8 cellular contexts compared by ENCODE assay signal in genomic region chr9:34379334-34380033, GRCh38. TPM values are rescaled to one million over a fixed set of nuclear protein-coding genes. Genes with fewer than 3 reads are reported as not detected.
A peak's percentile ranks its signal among the peaks of the same experiment; 100 is the strongest.
DNase-seq lines count a peak whose midpoint lies in the region; ATAC-seq and TF ChIP-seq lines count a peak whose summit lies in the region.

No MANE protein-coding gene starts in this region.

- TF ChIP-seq CTCF in GM12865 (IDR thresholded peaks at IDR 0.05; ENCODE audit: insufficient read depth, low read depth, low read length, missing control alignments) (peak; percentile 99), OCI-LY7 (conservative IDR thresholded peaks at IDR 0.05; ENCODE audit: low read length) (peak; percentile 98), esophagus squamous epithelium (IDR thresholded peaks at IDR 0.05) (peak; percentile 87 to 98 (median 98))

- DNase-seq in GM12865 (ENCODE audit: low read depth) (peak; percentile 90), OCI-LY7 (ENCODE audit: low spot score) (peak; percentile 88), esophagus squamous epithelium (lab: John Stamatoyannopoulos, UW) (peak; percentile 66)
- DNase-seq in activated T-cell treated with anti-CD3 and anti-CD28 coated beads, Interleukin-2, amount 50 U/mL, for 1 hour: peak; percentile 90
- DNase-seq in stimulated activated CD8-positive, alpha-beta memory T cell treated with anti-CD3 and anti-CD28 coated beads, Interleukin-4, amount 100 ng/mL, for 48 hours: peak; percentile 94

- H3K36me3 ChIP-seq in HUES64 (ENCODE audit: insufficient read depth, low read length) (no peaks in the 10 kb centered on the region), OCI-LY7 (ENCODE audit: insufficient read depth, low read length) (no peaks in the 10 kb centered on the region), esophagus squamous epithelium (no peaks in the 10 kb centered on the region), muscle layer of duodenum (ENCODE audit: control insufficient read depth in 1 of 2, insufficient read depth in 2 of 2, low read length in 2 of 2) (no peaks in the 10 kb centered on the region)

- WGBS in HUES64: 2% methylated on average over 35 of the region's 35 CpGs
- WGBS in esophagus squamous epithelium, 2 donors: 3 to 5% methylated on average over 22 to 26 of the region's 35 CpGs

- CTCF ChIA-PET in OCI-LY7 (lab: Charles Lee; ENCODE audit: unreplicated experiment): interaction anchor here (0.7 to 1.0 kb wide), 2 partner anchors 34 to 45 kb away, joined by 3 to 6 read pairs; no protein-coding TSS in a partner anchor

- H2AFZ ChIP-seq in OCI-LY7 (ENCODE audit: low read length): peak overlapping the region; percentile 97

- H3K27me3 ChIP-seq in HUES64 (ENCODE audit: insufficient read depth, low read length) (peaks cover 74% of the 10 kb centered on the region), esophagus squamous epithelium (no peaks in the 10 kb centered on the region), muscle layer of duodenum (ENCODE audit: low read depth, low read length) (no peaks in the 10 kb centered on the region)

- no peaks in the 10 kb centered on the region for H3K9me2 ChIP-seq in OCI-LY7 (ENCODE audit: insufficient read depth, low read length)

- H3K4me1 ChIP-seq in HUES64 (ENCODE audit: insufficient read depth, low read length) (peaks cover 10% of the 10 kb centered on the region; the same call in 1 of the 2 replicates), OCI-LY7 (ENCODE audit: insufficient read depth, low read length, poor library complexity, severe bottlenecking) (peaks cover 42% of the 10 kb centered on the region), esophagus squamous epithelium (peaks cover 28 to 58% (median 34%) of the 10 kb centered on the region in 3 donors), muscle layer of duodenum (ENCODE audit: control insufficient read depth in 1 of 2, insufficient read depth in 2 of 2, low read length in 2 of 2) (peaks cover 7 to 37% of the 10 kb centered on the region in 2 donors)

- no TSS peak for BruUV-seq in OCI-LY7 (replicated peaks; lab: Mats Ljungman, UMichigan)

- no peak for ATAC-seq in GM21737 (IDR thresholded peaks at IDR 0.05; ENCODE audit: unreplicated experiment)

- H3K9me3 ChIP-seq in HUES64 (ENCODE audit: insufficient read depth, low read depth, low read length): no peaks in the 10 kb centered on the region
- H3K9me3 ChIP-seq in OCI-LY7 (ENCODE audit: low read length): no peaks in the 10 kb centered on the region
- H3K9me3 ChIP-seq in esophagus squamous epithelium: no peaks in the 10 kb centered on the region
- H3K9me3 ChIP-seq in muscle layer of duodenum (ENCODE audit: control insufficient read depth in 1 of 2, low read length in 2 of 2): no peaks in the 10 kb centered on the region

- POLR2A ChIA-PET in OCI-LY7 (lab: Charles Lee): interaction anchor here (0.6 to 1.3 kb wide), 5 partner anchors 47 to 753 kb away, joined by 3 to 4 read pairs (median 4); no protein-coding TSS in a partner anchor

- H3K27ac ChIP-seq in HUES64 (ENCODE audit: low read depth, low read length) (no peak overlapping the region), OCI-LY7 (ENCODE audit: low read depth, low read length, poor library complexity, severe bottlenecking) (no peak overlapping the region), esophagus squamous epithelium (peak overlapping the region; percentile 13 to 76 (median 66)), muscle layer of duodenum (ENCODE audit: low read length) (no peak overlapping the region)

- H3K4me2 ChIP-seq in OCI-LY7 (ENCODE audit: low read length): peak overlapping the region; percentile 83

- intact Hi-C loops in OCI-LY7 (cut with micrococcal nuclease; ENCODE audit: unreplicated experiment) (loop anchor here (1.0 kb wide), 2 partner anchors 47 to 454 kb away; no protein-coding TSS in a partner anchor), esophagus squamous epithelium (cut with DNase I) (loop anchor here (5.0 kb wide), 1 partner anchor 47 kb away; no protein-coding TSS in a partner anchor)

- no peak for TF ChIP-seq POLR2A in esophagus squamous epithelium (IDR thresholded peaks at IDR 0.05)

- H3K9ac ChIP-seq in HUES64 (ENCODE audit: low read depth, low read length): no peak overlapping the region

- H4K20me1 ChIP-seq in OCI-LY7 (ENCODE audit: insufficient read depth, low read length): no peaks in the 10 kb centered on the region

- H3K4me3 ChIP-seq in GM12865 (ENCODE audit: low read depth, low read length): peak overlapping the region; percentile 46
- peak overlapping the region; percentile 64 for H3K4me3 ChIP-seq in HUES64 (ENCODE audit: low read length)
- peak overlapping the region; percentile 61 for H3K4me3 ChIP-seq in OCI-LY7 (ENCODE audit: low read depth, low read length, poor library complexity, severe bottlenecking)
- peak overlapping the region; percentile 17 to 72 (median 56) for H3K4me3 ChIP-seq in esophagus squamous epithelium
- peak overlapping the region; percentile 63 to 68 for H3K4me3 ChIP-seq in muscle layer of duodenum (ENCODE audit: low read depth in 1 of 2, low read length in 2 of 2)

- H3K79me2 ChIP-seq in OCI-LY7 (ENCODE audit: insufficient read depth, low read depth, low read length): no peaks in the 10 kb centered on the region

RNA-seq across cellular contexts. Expression of gene MYORG, which starts 2.8 kb away (rescaled TPM):
- 5.0 TPM for polyA plus RNA-seq in HUES64 (2013, experiment 1 of 2)
- 6.5 TPM for polyA plus RNA-seq in HUES64 (2013, experiment 2 of 2)
- total RNA-seq in OCI-LY7 (2014; rRNA removed; shearing (Covaris generic)): 0.98 and 1.0 TPM in 2 replicates
- total RNA-seq in OCI-LY7 (2022) (3.9 and 4.0 TPM in 2 replicates), esophagus squamous epithelium (1 to 10 TPM; 5.3 to 8.8 (median 5.4) TPM)

RNA-seq across cellular contexts. Expression of gene NUDT2, which starts 50.1 kb away (rescaled TPM):
- 11.3 TPM for polyA plus RNA-seq in HUES64 (2013, experiment 1 of 2)
- polyA plus RNA-seq in HUES64 (2013, experiment 2 of 2): 17.9 TPM
- total RNA-seq in OCI-LY7 (2014; rRNA removed; shearing (Covaris generic)): 23.8 and 27.7 TPM in 2 replicates
- total RNA-seq in OCI-LY7 (2022) (26.7 and 28.0 TPM in 2 replicates), esophagus squamous epithelium (10 to 100 TPM in 3 of 4 donors, 1 to 10 TPM in 1; 9.2 to 29.3 (median 17.8) TPM)

RNA-seq across cellular contexts. Expression of gene KIF24, which starts 50.4 kb away (rescaled TPM):
- 4.6 TPM for polyA plus RNA-seq in HUES64 (2013, experiment 1 of 2)
- 4.6 TPM for polyA plus RNA-seq in HUES64 (2013, experiment 2 of 2)
- 16.3 and 19.4 TPM in 2 replicates for total RNA-seq in OCI-LY7 (2014; rRNA removed; shearing (Covaris generic))
- total RNA-seq in OCI-LY7 (2022) (13.9 and 15.8 TPM in 2 replicates), esophagus squamous epithelium (1 to 10 TPM; 1.5 to 2.9 (median 1.6) TPM)

Comparison
In these comparisons a context has a peak if more than half of its experiments do, and no peak if none do; other contexts are left out.
1. H3K27ac ChIP-seq: peak in esophagus squamous epithelium (4 of 4); none in HUES64 (single experiment), OCI-LY7 (single experiment) and muscle layer of duodenum (single experiment).
2. Peak in every context shown above with its lines, with median percentiles within 50 percentile points of each other: DNase-seq, H3K4me3 ChIP-seq and CTCF ChIP-seq.